10 cellular contexts compared by ENCODE assay signal in genomic region chr14:94505206-94505605, GRCh38. TPM values are rescaled to one million over a fixed set of nuclear protein-coding genes. Genes with fewer than 3 reads are reported as not detected.
"Had no signal": no experiment of that assay in that cellular context is flagged by ENCODE, and none has a peak within 500 bp of the region (broad histone marks: within the 10 kb centered on the region; RNA-seq: fewer than 3 reads in every experiment).

No MANE protein-coding gene starts in this region.

- H3K4me3 Mint-ChIP-seq: GM23338, H9, HFFc6 had no signal

- DNase-seq: GM23248, GOT3, H7, H9, HCEC 1CT, HFFc6 had no signal

- H3K4me1 Mint-ChIP-seq: GM23338, H9 had no signal

- H3K9me3 Mint-ChIP-seq: GM23338, H9 had no signal

- H3K4me3 ChIP-seq: GM23248, GM23338, HAP-1 had no signal

- H3K27ac ChIP-seq: GM23248 had no signal

- H3K36me3 ChIP-seq: HAP-1 had no signal

- H3K4me1 ChIP-seq: HAP-1 had no signal

- H3K4me2 ChIP-seq: GM23338 had no signal

- H3K27ac Mint-ChIP-seq: GM23338, H9, HFFc6 had no signal

- H3K9ac ChIP-seq: GM23248 had no signal

- H2AFZ ChIP-seq: GM23248, GM23338 had no signal

- H3K9me3 ChIP-seq: HAP-1 had no signal

RNA-seq across cellular contexts. Expression of gene SERPINA12, which starts 4.1 kb away (rescaled TPM):
- total RNA-seq: GM23248, GM23338, H1, H4, H7, H9, HFFc6 had no signal
- polyA plus RNA-seq: GM23248, GM23338, H1 had no signal

RNA-seq across cellular contexts. Expression of gene SERPINA9, which starts 29.2 kb away (rescaled TPM):
- total RNA-seq: GM23248, GM23338, H1, H4, H7, H9, HFFc6 had no signal
- polyA plus RNA-seq: GM23338, H1 had no signal

RNA-seq across cellular contexts. Expression of gene SERPINA11, which starts 52.6 kb away (rescaled TPM):
- total RNA-seq: GM23248, H4, H9, HFFc6 had no signal
- polyA plus RNA-seq: GM23248 had no signal

RNA-seq across cellular contexts. Expression of gene SERPINA4, which starts 56.0 kb away (rescaled TPM):
- total RNA-seq: GM23248, GM23338, H1, H4, H7, H9, HFFc6 had no signal
- polyA plus RNA-seq: GM23248, GM23338, H1 had no signal
